ENCODE assay signal across 11 cellular contexts in genomic region chr10:97277551-97277950, GRCh38.
"Had no signal": no experiment of that assay in that cellular context is flagged by ENCODE, and none has a peak within 500 bp of the region (broad histone marks: within the 10 kb centered on the region; RNA-seq: fewer than 3 reads in every experiment).

No MANE protein-coding gene starts in this region.

- ATAC-seq: activated T-cell treated with anti-CD3 and anti-CD28 coated beads, Interleukin-2, amount 50 U/mL, for 72 hours; stimulated activated effector memory CD8-positive, alpha-beta T cell treated with anti-CD3 and anti-CD28 coated beads, Interleukin-12 subunit alpha, Interleukin-12 subunit beta, amount 100 ng/mL, for 72 hours had no signal

- H3K9me3 Mint-ChIP-seq: activated CD4-positive, alpha-beta memory T cell treated with anti-CD3 and anti-CD28 coated beads, Interleukin-2, amount 10 ng/mL, durations not matched to agents 7 days and 5 days; activated T-cell treated with anti-CD3 and anti-CD28 coated beads, Interleukin-2, amount 50 U/mL, for 72 hours; stimulated activated effector memory CD8-positive, alpha-beta T cell treated with anti-CD3 and anti-CD28 coated beads, Interleukin-12 subunit alpha, Interleukin-12 subunit beta, amount 100 ng/mL, for 72 hours had no signal

- H3K4me3 Mint-ChIP-seq: activated CD4-positive, alpha-beta memory T cell treated with anti-CD3 and anti-CD28 coated beads, Interleukin-2, amount 10 ng/mL, durations not matched to agents 7 days and 5 days; activated T-cell treated with anti-CD3 and anti-CD28 coated beads, Interleukin-2, amount 50 U/mL, for 72 hours; stimulated activated effector memory CD8-positive, alpha-beta T cell treated with anti-CD3 and anti-CD28 coated beads, Interleukin-12 subunit alpha, Interleukin-12 subunit beta, amount 100 ng/mL, for 72 hours had no signal

- DNase-seq: activated CD4-positive, alpha-beta memory T cell treated with anti-CD3 and anti-CD28 coated beads, Interleukin-2, amount 10 ng/mL, durations not matched to agents 7 days and 5 days; activated CD4-positive, alpha-beta T cell treated with anti-CD3 and anti-CD28 coated beads for 1 hour; activated CD8-positive, alpha-beta memory T cell treated with anti-CD3 and anti-CD28 coated beads, Interleukin-2, amount 50 U/mL, for 4 hours; activated T-cell treated with anti-CD3 and anti-CD28 coated beads, Interleukin-2, amount 50 U/mL, for 72 hours; aorta; dorsolateral prefrontal cortex; glutamatergic neuron; transverse colon had no signal

- H3K36me3 ChIP-seq: right atrium auricular region, transverse colon had no signal

- H3K27ac ChIP-seq: right atrium auricular region had no signal

- H3K27me3 ChIP-seq: dorsolateral prefrontal cortex, right atrium auricular region, transverse colon had no signal

- H3K27ac Mint-ChIP-seq: activated CD4-positive, alpha-beta memory T cell treated with anti-CD3 and anti-CD28 coated beads, Interleukin-2, amount 10 ng/mL, durations not matched to agents 7 days and 5 days; activated T-cell treated with anti-CD3 and anti-CD28 coated beads, Interleukin-2, amount 50 U/mL, for 72 hours; stimulated activated effector memory CD8-positive, alpha-beta T cell treated with anti-CD3 and anti-CD28 coated beads, Interleukin-12 subunit alpha, Interleukin-12 subunit beta, amount 100 ng/mL, for 72 hours had no signal

- H3K27me3 Mint-ChIP-seq: activated CD4-positive, alpha-beta memory T cell treated with anti-CD3 and anti-CD28 coated beads, Interleukin-2, amount 10 ng/mL, durations not matched to agents 7 days and 5 days had no signal

- H3K4me3 ChIP-seq: dorsolateral prefrontal cortex, right atrium auricular region, smooth muscle cell, transverse colon had no signal

- H3K9me3 ChIP-seq: right atrium auricular region, transverse colon had no signal

- H3K4me2 ChIP-seq: smooth muscle cell had no signal

- H3K4me1 Mint-ChIP-seq: stimulated activated effector memory CD8-positive, alpha-beta T cell treated with anti-CD3 and anti-CD28 coated beads, Interleukin-12 subunit alpha, Interleukin-12 subunit beta, amount 100 ng/mL, for 72 hours had no signal
